In genomic region chr1:47149172-47149571, GRCh38 we compare ENCODE assay signal across 11 cellular contexts. TPM values are rescaled to one million over a fixed set of nuclear protein-coding genes. Genes with fewer than 3 reads are reported as not detected.
A peak's percentile ranks its signal among the peaks of the same experiment; 100 is the strongest.
DNase-seq lines count a peak whose midpoint lies in the region; FAIRE-seq and TF ChIP-seq lines count a peak whose summit lies in the region.
"Not testable (repeated sequence)": the region's sequence is repeated elsewhere in the genome, so short reads cannot be mapped to it uniquely, and the experiment has no call there.
"Had no signal": no experiment of that assay in that cellular context is flagged by ENCODE, and none has a peak within 500 bp of the region (broad histone marks: within the 10 kb centered on the region; RNA-seq: fewer than 3 reads in every experiment).

No MANE protein-coding gene starts in this region.

- H3K27me3 Mint-ChIP-seq in glutamatergic neuron (ENCODE audit: unreplicated experiment) = not testable (repeated sequence)

- not testable (repeated sequence) for H3K4me3 ChIP-seq in SJCRH30; small intestine (ENCODE audit: low read depth in 1 of 2, low read length in 2 of 2)

- not testable (repeated sequence) for TF ChIP-seq CTCF in glutamatergic neuron (IDR thresholded peaks at IDR 0.05; ENCODE audit: partially characterized antibody, unreplicated experiment)

- H3K27ac Mint-ChIP-seq in glutamatergic neuron (ENCODE audit: unreplicated experiment) = not testable (repeated sequence)

- peak; percentile 44 for DNase-seq in DMS 273 (lab: John Stamatoyannopoulos, UW; ENCODE audit: unreplicated experiment)
- DNase-seq in ELF-1 (ENCODE audit: low read depth, low spot score) = peak; percentile 33
- peak; percentile 6 for DNase-seq in NCI-H1436 (lab: John Stamatoyannopoulos, UW)
- peak; percentile 24 for DNase-seq in NCI-H2227 (lab: John Stamatoyannopoulos, UW; ENCODE audit: unreplicated experiment)
- DNase-seq in NCI-H69 (lab: John Stamatoyannopoulos, UW) = peak; percentile 28
- DNase-seq in SJCRH30 = peak; percentile 27 to 35
- DNase-seq in glutamatergic neuron = not testable (repeated sequence)
- peak; percentile 43 for DNase-seq in small intestine

- H3K4me1 ChIP-seq in SJCRH30; small intestine (ENCODE audit: control insufficient read depth in 2 of 2, insufficient read depth in 1 of 2, low read depth in 1 of 2, low read length in 1 of 2): not testable (repeated sequence)

- WGBS in small intestine, 3 donors = 7 to 30% (median 29%) methylated on average over 8 to 9 of the region's 9 CpGs

- H3K9me3 ChIP-seq in SJCRH30 (replicated peaks); small intestine (ENCODE audit: control insufficient read depth, low read depth): not testable (repeated sequence)

- not testable (repeated sequence) for H3K36me3 Mint-ChIP-seq in glutamatergic neuron (ENCODE audit: unreplicated experiment)

- not testable (repeated sequence) for H3K27me3 ChIP-seq in SJCRH30; small intestine (ENCODE audit: control insufficient read depth in 2 of 2, insufficient read depth in 2 of 2, low read length in 2 of 2)

- H3K36me3 ChIP-seq in SJCRH30; small intestine (ENCODE audit: control insufficient read depth in 2 of 2, insufficient read depth in 2 of 2, low read length in 2 of 2): not testable (repeated sequence)

- FAIRE-seq in small intestine (lab: Jason Lieb, UNC) = not testable (repeated sequence)

- H3K4me3 Mint-ChIP-seq in glutamatergic neuron (ENCODE audit: unreplicated experiment) = peak overlapping the region; percentile 7

- not testable (repeated sequence) for H3K4me1 Mint-ChIP-seq in glutamatergic neuron (ENCODE audit: low read depth, unreplicated experiment)

- not testable (repeated sequence) for H3K9me3 Mint-ChIP-seq in glutamatergic neuron (ENCODE audit: unreplicated experiment)

- H3K27ac ChIP-seq in SJCRH30; small intestine (ENCODE audit: low read depth in 1 of 2, low read length in 1 of 2): not testable (repeated sequence)

RNA-seq across cellular contexts. Expression of gene CYP4A22, which starts 11.9 kb away (rescaled TPM):
- not detected in 2 replicates for total RNA-seq in SJCRH30 (2014; rRNA removed; shearing (Covaris generic))
- total RNA-seq in glutamatergic neuron (ENCODE audit: unreplicated experiment) = 0.17 TPM
- polyA plus RNA-seq in small intestine = 1 to 10 TPM in 1 of 3 donors, under 1 TPM in 2; 0.01 to 1.3 (median 0.54) TPM
- total RNA-seq: CD8-positive, alpha-beta memory T cell; H1; HT-29 had no signal
- polyA plus RNA-seq: CD8-positive, alpha-beta memory T cell; H1 had no signal

RNA-seq across cellular contexts. Expression of gene PDZK1IP1, which starts 40.7 kb away (rescaled TPM):
- not detected in 2 replicates for total RNA-seq in SJCRH30 (2014; rRNA removed; shearing (Covaris generic))
- total RNA-seq in glutamatergic neuron (ENCODE audit: unreplicated experiment) = not detected
- 100 to 1,000 TPM in 1 of 3 donors, 1 to 10 TPM in 2; 5.1 to 134 (median 7.8) TPM for polyA plus RNA-seq in small intestine
- total RNA-seq: CD8-positive, alpha-beta memory T cell; H1 had no signal
- polyA plus RNA-seq: CD8-positive, alpha-beta memory T cell had no signal
